9 cellular contexts compared by ENCODE assay signal in the genomic region with DNA sequence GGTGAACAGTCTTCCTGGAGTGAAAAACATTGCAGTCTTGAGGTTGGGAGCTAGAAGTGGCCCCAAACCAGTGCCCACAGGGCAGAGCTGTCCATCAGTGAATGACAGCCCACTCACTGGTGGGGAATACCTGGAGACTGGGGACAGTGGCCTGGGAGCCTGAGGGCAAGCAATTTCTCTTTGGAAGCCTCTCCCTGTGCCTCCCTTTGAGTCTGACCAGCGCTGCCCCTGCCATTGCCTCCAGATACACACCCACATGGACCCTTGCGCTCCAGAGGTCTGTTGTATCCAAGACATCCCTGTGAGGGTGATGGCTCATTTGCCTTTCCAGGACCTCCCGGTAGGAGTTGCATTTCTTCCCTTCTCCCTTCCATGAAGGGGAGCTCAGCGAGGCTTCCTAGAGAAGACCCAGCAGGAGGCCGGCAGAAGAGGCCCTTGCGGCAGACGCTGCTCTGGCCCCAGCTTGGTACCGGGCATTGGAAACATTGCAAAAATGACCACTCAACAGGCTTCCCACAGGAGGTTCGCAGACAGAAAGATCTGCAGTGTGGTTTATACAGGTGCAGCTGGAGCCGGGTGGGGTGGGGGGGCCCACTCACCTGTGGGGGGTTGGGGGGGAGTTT. TPM values are rescaled to one million over a fixed set of nuclear protein-coding genes. Genes with fewer than 3 reads are reported as not detected.
A peak's percentile ranks its signal among the peaks of the same experiment; 100 is the strongest.
DNase-seq lines count a peak whose midpoint lies in the region; ATAC-seq and TF ChIP-seq lines count a peak whose summit lies in the region.
"Had no signal": no experiment of that assay in that cellular context is flagged by ENCODE, and none has a peak within 500 bp of the region (broad histone marks: within the 10 kb centered on the region; RNA-seq: fewer than 3 reads in every experiment).

No MANE protein-coding gene starts in this region.

- no peak for DNase-seq in Right ventricle myocardium superior
- DNase-seq in left cardiac atrium, result no peak
- DNase-seq in caudate nucleus (lab: John Stamatoyannopoulos, UW), result peak in 1 of 61 donors; percentile 44
- no peak for DNase-seq in naive B cell
- DNase-seq in uterus, result no peak
- no peak for DNase-seq in NOMO-1 treated with DMSO at 0.1 percent for 48 hours (lab: John Stamatoyannopoulos, UW; ENCODE audit: unreplicated experiment)
- DNase-seq in GM10248 (ENCODE audit: extremely low spot score), result no peak
- DNase-seq: NCI-H446 treated with DMSO at 0.1 percent for 48 hours had no signal

- peaks cover 7 to 13% of the 10 kb centered on the region in 2 donors for H3K36me3 Mint-ChIP-seq in naive B cell

- CTCF ChIA-PET in GM10248 (lab: Yijun Ruan, JAX), result interaction anchor here (0.9 to 5.8 kb wide), 22 partner anchors 9 to 165 kb away, joined by 3 to 47 read pairs (median 4); no protein-coding TSS in a partner anchor

- peak overlapping the region; percentile 7 to 26 for H3K4me3 ChIP-seq in uterus

- H3K27ac ChIP-seq in caudate nucleus (ENCODE audit: low read depth, low read length) (peak overlapping the region; percentile 81), uterus (peak overlapping the region; percentile 75 to 82)

- POLR2A ChIA-PET in GM10248 (lab: Yijun Ruan, JAX), result interaction anchor here (0.8 to 1.6 kb wide), 4 partner anchors 8 to 72 kb away, joined by 3 to 9 read pairs (median 4); no protein-coding TSS in a partner anchor

- H3K4me1 Mint-ChIP-seq in naive B cell, result peaks cover 81 to 97% (median 94%) of the 10 kb centered on the region in 3 donors

- H3K4me3 Mint-ChIP-seq in naive B cell, result peak overlapping the region in 6 of 8 donors; percentile 76 to 91 (median 86)

- no peaks in the 10 kb centered on the region for H3K9me3 ChIP-seq in uterus

- ATAC-seq in Right ventricle myocardium superior (ENCODE audit: poor library complexity), result peak; percentile 0
- no peak for ATAC-seq in left cardiac atrium
- ATAC-seq in naive B cell (ENCODE audit: low read depth in 2 of 2), result no peak
- ATAC-seq in GM18870 (IDR thresholded peaks at IDR 0.05; ENCODE audit: unreplicated experiment), result no peak

- peak overlapping the region in 5 of 6 donors; percentile 81 to 97 (median 91) for H3K27ac Mint-ChIP-seq in naive B cell

- no peaks in the 10 kb centered on the region for H3K27me3 ChIP-seq in uterus

- no peaks in the 10 kb centered on the region for H3K27me3 Mint-ChIP-seq in naive B cell

- intact Hi-C loops in Right ventricle myocardium superior (cut with DNase I) (loop anchor here (5.0 kb wide), 1 partner anchor 72 kb away; no protein-coding TSS in a partner anchor), left cardiac atrium (cut with DNase I) (no loop called here), uterus (cut with DNase I; ENCODE audit: low total_unique reads) (no loop called here)

- H3K36me3 ChIP-seq in uterus, result no peaks in the 10 kb centered on the region

- TF ChIP-seq POLR2A in uterus (IDR thresholded peaks at IDR 0.05), result no peak

- peaks cover 0 to 6% (median 3%) of the 10 kb centered on the region in 7 donors for H3K9me3 Mint-ChIP-seq in naive B cell

- H3K4me1 ChIP-seq in uterus, result peaks cover 0 to 25% of the 10 kb centered on the region in 2 donors

- no peak for TF ChIP-seq CTCF in uterus (IDR thresholded peaks at IDR 0.05)
- TF ChIP-seq CTCF in GM10248 (IDR thresholded peaks at IDR 0.05; ENCODE audit: control extremely low read depth, extremely low read depth, low read depth, missing control alignments), result no peak

RNA-seq across cellular contexts. Expression of a gene that starts 38.5 kb away (rescaled TPM):
- total RNA-seq in Right ventricle myocardium superior, result 65.7 TPM
- 10 to 100 TPM; 34.5 to 69.9 TPM for total RNA-seq in left cardiac atrium
- polyA plus RNA-seq in naive B cell (ENCODE audit: low read depth in 6 of 6), result 10 to 100 TPM; 16.6 to 58.8 (median 40.0) TPM
- total RNA-seq in uterus, result 10 to 100 TPM; 20.2 to 58.8 (median 25.7) TPM
